In genomic region chr5:132222649-132223038, GRCh38 we compare ENCODE assay signal across 11 cellular contexts. TPM values are rescaled to one million over a fixed set of nuclear protein-coding genes. Genes with fewer than 3 reads are reported as not detected.
DNase-seq lines count a peak whose midpoint lies in the region; ATAC-seq and TF ChIP-seq lines count a peak whose summit lies in the region.
"Had no signal": no experiment of that assay in that cellular context is flagged by ENCODE, and none has a peak within 500 bp of the region (broad histone marks: within the 10 kb centered on the region; RNA-seq: fewer than 3 reads in every experiment).

No MANE protein-coding gene starts in this region.

- H3K4me3 Mint-ChIP-seq in T-cell: no peak overlapping the region
- H3K4me3 Mint-ChIP-seq: stimulated activated effector memory CD8-positive, alpha-beta T cell treated with anti-CD3 and anti-CD28 coated beads, Interleukin-12 subunit alpha, Interleukin-12 subunit beta, amount 100 ng/mL, for 72 hours had no signal

- CTCF ChIA-PET in T-cell (lab: Charles Lee): no interaction called here

- H3K4me3 ChIP-seq in sigmoid colon (no peak overlapping the region), testis (no peak overlapping the region)

- H3K4me1 Mint-ChIP-seq in T-cell: peaks cover 10 to 17% (median 12%) of the 10 kb centered on the region in 3 donors

- no peaks in the 10 kb centered on the region for H3K9me3 Mint-ChIP-seq in T-cell
- H3K9me3 Mint-ChIP-seq: stimulated activated effector memory CD8-positive, alpha-beta T cell treated with anti-CD3 and anti-CD28 coated beads, Interleukin-12 subunit alpha, Interleukin-12 subunit beta, amount 100 ng/mL, for 72 hours had no signal

- peaks cover 10 to 12% of the 10 kb centered on the region in 2 donors for H3K27me3 Mint-ChIP-seq in T-cell

- POLR2A ChIA-PET in T-cell (lab: Charles Lee): no interaction called here

- no peak overlapping the region for H3K27ac Mint-ChIP-seq in T-cell
- H3K27ac Mint-ChIP-seq: stimulated activated effector memory CD8-positive, alpha-beta T cell treated with anti-CD3 and anti-CD28 coated beads, Interleukin-12 subunit alpha, Interleukin-12 subunit beta, amount 100 ng/mL, for 72 hours had no signal

- TF ChIP-seq CTCF in sigmoid colon (IDR thresholded peaks at IDR 0.05) (no peak), testis (IDR thresholded peaks at IDR 0.05) (no peak)

- peak; percentile 89 for ATAC-seq in GM18858 (IDR thresholded peaks at IDR 0.05; ENCODE audit: unreplicated experiment)
- ATAC-seq in HG02588 (IDR thresholded peaks at IDR 0.05; ENCODE audit: unreplicated experiment): peak; percentile 70
- ATAC-seq in HG03575 (IDR thresholded peaks at IDR 0.05; ENCODE audit: extremely low read depth, insufficient number of reproducible peaks, low FRiP score, unreplicated experiment): peak; percentile 76
- ATAC-seq in T-cell (replicated peaks in 1 of 4): no peak
- no peak for ATAC-seq in left colon
- ATAC-seq: stimulated activated effector memory CD8-positive, alpha-beta T cell treated with anti-CD3 and anti-CD28 coated beads, Interleukin-12 subunit alpha, Interleukin-12 subunit beta, amount 100 ng/mL, for 72 hours had no signal

- no peaks in the 10 kb centered on the region for H3K36me3 Mint-ChIP-seq in T-cell

- 75 to 96% methylated on average over 3 of the region's 3 CpGs for WGBS in sigmoid colon, 2 donors
- WGBS in testis, 2 donors: 82 to 92% methylated on average over 3 of the region's 3 CpGs

- TF ChIP-seq POLR2A in sigmoid colon (IDR thresholded peaks at IDR 0.05) (no peak), testis (IDR thresholded peaks at IDR 0.05) (no peak)

- H3K27ac ChIP-seq in sigmoid colon (peak overlapping the region; percentile 74 to 92 (median 88)), testis (no peak overlapping the region)
- H3K27ac ChIP-seq: brain microvascular endothelial cell had no signal

- H3K4me1 ChIP-seq in sigmoid colon: peaks cover 0 to 89% (median 80%) of the 10 kb centered on the region in 4 donors
- H3K4me1 ChIP-seq in testis: peaks cover 22% of the 10 kb centered on the region

- TF ChIP-seq EP300 in sigmoid colon (IDR thresholded peaks at IDR 0.05): no peak

- H3K36me3 ChIP-seq in sigmoid colon: peaks cover 0 to 8% (median 2%) of the 10 kb centered on the region in 4 donors
- H3K36me3 ChIP-seq in testis (ENCODE audit: low read depth, missing control alignments): no peaks in the 10 kb centered on the region

- H3K27me3 ChIP-seq in sigmoid colon (no peaks in the 10 kb centered on the region), testis (no peaks in the 10 kb centered on the region)
- H3K27me3 ChIP-seq: brain microvascular endothelial cell had no signal

- intact Hi-C loops in sigmoid colon (cut with DNase I) (no loop called here), testis (cut with DNase I; ENCODE audit: low total_unique reads) (no loop called here), left colon (cut with DNase I, micrococcal nuclease) (no loop called here)

- H3K9me3 ChIP-seq in sigmoid colon (no peaks in the 10 kb centered on the region), testis (no peaks in the 10 kb centered on the region)

- no peak for DNase-seq in sigmoid colon
- no peak for DNase-seq in testis
- DNase-seq in T-cell: no peak
- no peak for DNase-seq in activated CD8-positive, alpha-beta memory T cell treated with anti-CD3 and anti-CD28 coated beads for 24 hours
- DNase-seq in left colon: no peak
- DNase-seq: brain microvascular endothelial cell, COR-L47 had no signal

RNA-seq across cellular contexts. Expression of gene P4HA2, which starts 5.0 kb away (rescaled TPM):
- total RNA-seq in sigmoid colon: 10 to 100 TPM; 23.9 to 35.2 (median 28.9) TPM
- polyA plus RNA-seq in sigmoid colon: 10 to 100 TPM in 2 of 3 donors, 1 to 10 TPM in 1; 4.2 to 24.8 (median 12.5) TPM
- total RNA-seq in testis: 10 to 100 TPM; 20.4 to 22.8 TPM
- 25.4 TPM for polyA plus RNA-seq in testis (ENCODE audit: insufficient read depth, low read depth, low replicate concordance)
- under 1 TPM in 3 of 5 donors, not detected in 2; 0.50 to 0.99 (median 0.98) TPM for total RNA-seq in T-cell
- 10 to 100 TPM; 56.7 to 69.4 TPM for total RNA-seq in left colon

RNA-seq across cellular contexts. Expression of gene PDLIM4, which starts 34.9 kb away (rescaled TPM):
- total RNA-seq in sigmoid colon (100 to 1,000 TPM in 2 of 4 donors, 10 to 100 TPM in 2; 38.2 to 133 (median 90.1) TPM), testis (10 to 100 TPM; 11.8 to 18.5 TPM), T-cell (not detected), left colon (10 to 100 TPM in 1 of 2 donors, 1 to 10 TPM in 1; 1.5 to 11.9 TPM)
- polyA plus RNA-seq in sigmoid colon (10 to 100 TPM in 2 of 3 donors, 1 to 10 TPM in 1; 2.1 to 16.5 (median 11.4) TPM), testis (ENCODE audit: insufficient read depth, low read depth, low replicate concordance) (20.5 TPM)

Comparison
In these comparisons a context has a peak if more than half of its experiments do, and no peak if none do; other contexts are left out.
1. ATAC-seq: peak in GM18858 (single experiment), HG02588 (single experiment) and HG03575 (single experiment); none in T-cell (0 of 4) and left colon (single experiment).
2. H3K27ac ChIP-seq: peak in sigmoid colon (4 of 4); none in testis (0 of 2).
3. RNA of gene P4HA2, which starts 5.0 kb away (total RNA-seq): 56.7 to 69.4 TPM in left colon, 23.9 to 35.2 TPM in sigmoid colon and 20.4 to 22.8 TPM in testis; 0.50 to 0.99 TPM in T-cell; every median in the first group is over 10 times any median in the second.